17 cellular contexts compared by ENCODE assay signal in genomic region chr19:42010245-42011126, GRCh38. TPM values are rescaled to one million over a fixed set of nuclear protein-coding genes. Genes with fewer than 3 reads are reported as not detected.
DNase-seq lines count a peak whose midpoint lies in the region; ATAC-seq and TF ChIP-seq lines count a peak whose summit lies in the region.
"Had no signal": no experiment of that assay in that cellular context is flagged by ENCODE, and none has a peak within 500 bp of the region (broad histone marks: within the 10 kb centered on the region; RNA-seq: fewer than 3 reads in every experiment).

No MANE protein-coding gene starts in this region.

- H3K4me2 ChIP-seq in OCI-LY7 (ENCODE audit: low read length) = no peak overlapping the region

- H3K9me2 ChIP-seq in OCI-LY7 (ENCODE audit: insufficient read depth, low read length) = no peaks in the 10 kb centered on the region

- H4K20me1 ChIP-seq in OCI-LY7 (ENCODE audit: insufficient read depth, low read length) = no peaks in the 10 kb centered on the region

- POLR2A ChIA-PET in A673 (lab: Charles Lee; ENCODE audit: low non-redundant PET) (interaction anchor here (0.6 kb wide), 1 partner anchor 240 kb away, joined by 3 read pairs; no protein-coding TSS in a partner anchor), Caco-2 (lab: Charles Lee) (no interaction called here), OCI-LY7 (lab: Charles Lee) (interaction anchor here (0.7 kb wide), 1 partner anchor 632 kb away, joined by 3 read pairs; no protein-coding TSS in a partner anchor)

- ATAC-seq in HG02970 (IDR thresholded peaks at IDR 0.05; ENCODE audit: low FRiP score, unreplicated experiment) (no peak), GM21717 (IDR thresholded peaks at IDR 0.05; ENCODE audit: unreplicated experiment) (no peak)

- no peaks in the 10 kb centered on the region for H3K79me2 ChIP-seq in OCI-LY7 (ENCODE audit: insufficient read depth, low read depth, low read length)

- BruUV-seq in A673 (replicated peaks; lab: Mats Ljungman, UMichigan) = no TSS peak
- no TSS peak for BruUV-seq in Caco-2 (replicated peaks; lab: Mats Ljungman, UMichigan)
- BruUV-seq in OCI-LY7 (replicated peaks; lab: Mats Ljungman, UMichigan) = no TSS peak

- peaks cover 9% of the 10 kb centered on the region for H3K9me3 Mint-ChIP-seq in Caco-2 (ENCODE audit: unreplicated experiment)
- H3K9me3 Mint-ChIP-seq: mesothelial cell of epicardium had no signal

- no peak overlapping the region for H3K4me3 Mint-ChIP-seq in Caco-2 (ENCODE audit: unreplicated experiment)
- H3K4me3 Mint-ChIP-seq: mesothelial cell of epicardium had no signal

- H3K27ac Mint-ChIP-seq in Caco-2 (ENCODE audit: unreplicated experiment) = peak overlapping the region; percentile 16
- H3K27ac Mint-ChIP-seq: mesothelial cell of epicardium had no signal

- no peaks in the 10 kb centered on the region for H3K4me1 Mint-ChIP-seq in Caco-2 (ENCODE audit: low read depth, unreplicated experiment)
- H3K4me1 Mint-ChIP-seq: mesothelial cell of epicardium had no signal

- DNase-seq in A673 (ENCODE audit: low spot score) = peak; percentile 37
- no peak for DNase-seq in Caco-2
- peak; percentile 17 for DNase-seq in OCI-LY7 (ENCODE audit: low spot score)
- DNase-seq in fibroblast of peridontal ligament (ENCODE audit: extremely low read depth) = peak; percentile 49
- no peak for DNase-seq in NCI-H524 (lab: John Stamatoyannopoulos, UW)
- DNase-seq in DMS 273 treated with DMSO at 0.1 percent for 48 hours (lab: John Stamatoyannopoulos, UW) = no peak
- DNase-seq: activated CD8-positive, alpha-beta memory T cell treated with anti-CD3 and anti-CD28 coated beads, Interleukin-2, amount 50 U/mL, for 4 hours; activated naive CD4-positive, alpha-beta T cell treated with anti-CD3 and anti-CD28 coated beads, Interleukin-2, amount 50 U/mL, for 16 hours; islet precursor cell; MM.1S; occipital lobe; small intestine had no signal

- TF ChIP-seq CTCF in A673 (conservative IDR thresholded peaks at IDR 0.05; ENCODE audit: low read depth, low read length) = no peak
- TF ChIP-seq CTCF in Caco-2 (IDR thresholded peaks at IDR 0.05; ENCODE audit: insufficient read depth in 1 of 2, low read depth in 1 of 2, low read length in 1 of 2, severe bottlenecking in 1 of 2, unreplicated experiment in 1 of 2) = no peak
- no peak for TF ChIP-seq CTCF in OCI-LY7 (conservative IDR thresholded peaks at IDR 0.05; ENCODE audit: low read length)

- H3K27me3 ChIP-seq in A673 (replicated peaks; ENCODE audit: insufficient read depth, low read depth, low read length, poor library complexity) = no peaks in the 10 kb centered on the region
- H3K27me3 ChIP-seq in Caco-2 (replicated peaks; ENCODE audit: control insufficient read depth, insufficient read depth, low read length) = no peaks in the 10 kb centered on the region
- H3K27me3 ChIP-seq: BLaER1 treated with 17β-estradiol and CSF1 and Interleukin-3, amounts not matched to agents 10 nM and 100 nM had no signal

- CTCF ChIA-PET in A673 (lab: Charles Lee) (interaction anchor here (1.3 kb wide), 1 partner anchor 18 kb away, joined by 3 read pairs; no protein-coding TSS in a partner anchor), Caco-2 (lab: Charles Lee) (no interaction called here), OCI-LY7 (lab: Charles Lee; ENCODE audit: unreplicated experiment) (interaction anchor here (0.7 to 1.2 kb wide), 2 partner anchors 25 to 683 kb away, joined by 4 read pairs; no protein-coding TSS in a partner anchor)

- intact Hi-C loops in A673 (cut with micrococcal nuclease; ENCODE audit: unreplicated experiment) (no loop called here), Caco-2 (cut with micrococcal nuclease; ENCODE audit: unreplicated experiment) (no loop called here), OCI-LY7 (cut with micrococcal nuclease; ENCODE audit: unreplicated experiment) (no loop called here)

- H3K9me3 ChIP-seq in A673 (ENCODE audit: low read depth, low read length, poor library complexity, severe bottlenecking) = no peaks in the 10 kb centered on the region
- H3K9me3 ChIP-seq in Caco-2 = no peaks in the 10 kb centered on the region
- H3K9me3 ChIP-seq in OCI-LY7 (ENCODE audit: low read length) = no peaks in the 10 kb centered on the region
- H3K9me3 ChIP-seq: BLaER1 treated with 17β-estradiol and CSF1 and Interleukin-3, amounts not matched to agents 10 nM and 100 nM had no signal

- H2AFZ ChIP-seq in OCI-LY7 (ENCODE audit: low read length) = no peak overlapping the region

- H3K36me3 ChIP-seq in A673 (ENCODE audit: insufficient read depth, low read length, poor library complexity, severe bottlenecking) (no peaks in the 10 kb centered on the region), Caco-2 (ENCODE audit: control insufficient read depth, insufficient read depth, low read length) (no peaks in the 10 kb centered on the region), OCI-LY7 (ENCODE audit: insufficient read depth, low read length) (no peaks in the 10 kb centered on the region)

- H3K27ac ChIP-seq in A673 (ENCODE audit: low read depth, low read length, poor library complexity, severe bottlenecking) (peak overlapping the region; percentile 81), OCI-LY7 (ENCODE audit: low read depth, low read length, poor library complexity, severe bottlenecking) (no peak overlapping the region)

- H3K27me3 Mint-ChIP-seq in Caco-2 (ENCODE audit: insufficient read depth, unreplicated experiment) = peaks cover 14% of the 10 kb centered on the region

- H3K4me1 ChIP-seq in A673 (ENCODE audit: insufficient read depth, low read length, poor library complexity, severe bottlenecking) (peaks cover 14% of the 10 kb centered on the region), Caco-2 (0 out of 2 replicates have a peak, but pooled peaks cover 3% of the 10 kb centered on the region), OCI-LY7 (ENCODE audit: insufficient read depth, low read length, poor library complexity, severe bottlenecking) (no peaks in the 10 kb centered on the region)
- H3K4me1 ChIP-seq: BLaER1 treated with 17β-estradiol and CSF1 and Interleukin-3, amounts not matched to agents 10 nM and 100 nM had no signal

- H3K36me3 Mint-ChIP-seq in Caco-2 (ENCODE audit: insufficient read depth, unreplicated experiment) = no peaks in the 10 kb centered on the region

- H3K4me3 ChIP-seq in A673 (ENCODE audit: low read depth, low read length, poor library complexity, severe bottlenecking) (no peak overlapping the region), Caco-2 (ENCODE audit: low read depth, low read length) (no peak overlapping the region), OCI-LY7 (ENCODE audit: low read depth, low read length, poor library complexity, severe bottlenecking) (no peak overlapping the region)
- H3K4me3 ChIP-seq: BLaER1 treated with 17β-estradiol and CSF1 and Interleukin-3, amounts not matched to agents 10 nM and 100 nM had no signal

RNA-seq across cellular contexts. Expression of gene ATP1A3, which starts 16.5 kb away (rescaled TPM):
- 8.5 and 9.0 TPM in 2 replicates for total RNA-seq in A673 (2021)
- total RNA-seq in Caco-2 (2022) = 0.54 and 0.84 TPM in 2 replicates
- total RNA-seq in OCI-LY7 (2014; rRNA removed; shearing (Covaris generic)) = 3.1 and 9.3 TPM in 2 replicates
- 33.0 and 33.3 TPM in 2 replicates for total RNA-seq in OCI-LY7 (2022)
- total RNA-seq: mesothelial cell of epicardium had no signal

RNA-seq across cellular contexts. Expression of gene RABAC1, which starts 51.4 kb away (rescaled TPM):
- total RNA-seq in A673 (2021) (114 and 124 TPM in 2 replicates), Caco-2 (2022) (64.4 and 70.7 TPM in 2 replicates), OCI-LY7 (2022) (167 and 191 TPM in 2 replicates)
- total RNA-seq in OCI-LY7 (2014; rRNA removed; shearing (Covaris generic)) = 161 and 171 TPM in 2 replicates

RNA-seq across cellular contexts. Expression of gene GRIK5, which starts 59.5 kb away (rescaled TPM):
- total RNA-seq in A673 (2021) (21.2 and 24.0 TPM in 2 replicates), Caco-2 (2022) (0.30 and 0.48 TPM in 2 replicates), OCI-LY7 (2022) (1.1 and 1.3 TPM in 2 replicates)
- 0.73 and 0.77 TPM in 2 replicates for total RNA-seq in OCI-LY7 (2014; rRNA removed; shearing (Covaris generic))
- total RNA-seq: HT-29 had no signal

Comparison
In these comparisons a context has a peak if more than half of its experiments do, and no peak if none do; other contexts are left out.
1. DNase-seq: peak in A673 (single experiment), OCI-LY7 (single experiment) and fibroblast of peridontal ligament (single experiment); none in Caco-2 (0 of 2), NCI-H524 (0 of 2) and DMS 273 treated with DMSO at 0.1 percent for 48 hours (single experiment).